Comparison of ENCODE assay signal across 21 cellular contexts in genomic region chr7:132221356-132221755, GRCh38.
DNase-seq lines count a peak whose midpoint lies in the region; ATAC-seq, FAIRE-seq and TF ChIP-seq lines count a peak whose summit lies in the region.
"Had no signal": no experiment of that assay in that cellular context is flagged by ENCODE, and none has a peak within 500 bp of the region (broad histone marks: within the 10 kb centered on the region; RNA-seq: fewer than 3 reads in every experiment).

No MANE protein-coding gene starts in this region.

- BruUV-seq in OCI-LY7 (replicated peaks; lab: Mats Ljungman, UMichigan): no TSS peak

- no peak for TF ChIP-seq POLR2A in suprapubic skin (IDR thresholded peaks at IDR 0.05)

- ATAC-seq in left colon: peak; percentile 52
- ATAC-seq in HG03108 (IDR thresholded peaks at IDR 0.05; ENCODE audit: unreplicated experiment): no peak
- ATAC-seq: HCT116, Right ventricle myocardium inferior had no signal

- no peak for FAIRE-seq in bronchial epithelial cell (lab: Jason Lieb, UNC)
- FAIRE-seq: GM12891, RCC 7860 had no signal

- H3K9me3 ChIP-seq in suprapubic skin (no peaks in the 10 kb centered on the region), OCI-LY7 (ENCODE audit: low read length) (no peaks in the 10 kb centered on the region)
- H3K9me3 ChIP-seq: BE2C had no signal

- no peaks in the 10 kb centered on the region for H3K9me2 ChIP-seq in OCI-LY7 (ENCODE audit: insufficient read depth, low read length)

- peak; percentile 21 for DNase-seq in HT1080 (ENCODE audit: low read depth)
- DNase-seq in bronchial epithelial cell (ENCODE audit: low read depth): peak; percentile 31
- DNase-seq in left colon: no peak
- no peak for DNase-seq in suprapubic skin (ENCODE audit: low spot score in 2 of 2)
- no peak for DNase-seq in OCI-LY7 (ENCODE audit: low spot score)
- no peak for DNase-seq in NCI-H1694 (lab: John Stamatoyannopoulos, UW)
- DNase-seq: BE2C; CD4-positive, CD25-positive, alpha-beta regulatory T cell; GOT3; Karpas-422; MV-4-11; NCI-H1105 treated with DMSO at 0.1 percent for 48 hours; NCI-H2081 treated with DMSO at 0.1 percent for 48 hours; NCI-H2171 treated with DMSO at 0.1 percent for 48 hours; NCI-H524 treated with DMSO at 0.1 percent for 48 hours; NCI-H82 had no signal

- TF ChIP-seq EP300 in suprapubic skin (IDR thresholded peaks at IDR 0.05): no peak

- CTCF ChIA-PET in OCI-LY7 (lab: Charles Lee; ENCODE audit: unreplicated experiment): no interaction called here

- no peak overlapping the region for H3K4me3 ChIP-seq in bronchial epithelial cell (ENCODE audit: low read depth, low read length)
- no peak overlapping the region for H3K4me3 ChIP-seq in suprapubic skin
- no peak overlapping the region for H3K4me3 ChIP-seq in OCI-LY7 (ENCODE audit: low read depth, low read length, poor library complexity, severe bottlenecking)

- H3K27ac ChIP-seq in suprapubic skin (peak overlapping the region; percentile 36), OCI-LY7 (ENCODE audit: low read depth, low read length, poor library complexity, severe bottlenecking) (no peak overlapping the region)

- H3K79me2 ChIP-seq in OCI-LY7 (ENCODE audit: insufficient read depth, low read depth, low read length): no peaks in the 10 kb centered on the region

- H3K36me3 ChIP-seq in bronchial epithelial cell (ENCODE audit: control insufficient read depth, insufficient read depth, low read length) (no peaks in the 10 kb centered on the region), suprapubic skin (no peaks in the 10 kb centered on the region), OCI-LY7 (ENCODE audit: insufficient read depth, low read length) (no peaks in the 10 kb centered on the region)

- H4K20me1 ChIP-seq in OCI-LY7 (ENCODE audit: insufficient read depth, low read length): no peaks in the 10 kb centered on the region

- peaks cover 6% of the 10 kb centered on the region for H3K4me1 ChIP-seq in suprapubic skin
- H3K4me1 ChIP-seq in OCI-LY7 (ENCODE audit: insufficient read depth, low read length, poor library complexity, severe bottlenecking): no peaks in the 10 kb centered on the region
- H3K4me1 ChIP-seq: BE2C had no signal

- no peak overlapping the region for H3K4me2 ChIP-seq in OCI-LY7 (ENCODE audit: low read length)

- TF ChIP-seq CTCF in bronchial epithelial cell (IDR thresholded peaks at IDR 0.05; ENCODE audit: insufficient read depth, low read length, severe bottlenecking) (no peak), suprapubic skin (IDR thresholded peaks at IDR 0.05) (no peak), OCI-LY7 (conservative IDR thresholded peaks at IDR 0.05; ENCODE audit: low read length) (no peak)

- no peak overlapping the region for H2AFZ ChIP-seq in OCI-LY7 (ENCODE audit: low read length)

- POLR2A ChIA-PET in OCI-LY7 (lab: Charles Lee): no interaction called here

- intact Hi-C loops in left colon (cut with DNase I, micrococcal nuclease) (no loop called here), OCI-LY7 (cut with micrococcal nuclease; ENCODE audit: unreplicated experiment) (no loop called here)

- H3K27me3 ChIP-seq in bronchial epithelial cell (ENCODE audit: control insufficient read depth, insufficient read depth, low read length): peaks cover 1% of the 10 kb centered on the region
- H3K27me3 ChIP-seq in suprapubic skin: no peaks in the 10 kb centered on the region
- H3K27me3 ChIP-seq: BE2C had no signal

Comparison
In these comparisons a context has a peak if more than half of its experiments do, and no peak if none do; other contexts are left out.
1. DNase-seq: peak in HT1080 (single experiment) and bronchial epithelial cell (single experiment); none in left colon (0 of 2), suprapubic skin (0 of 2), OCI-LY7 (single experiment) and NCI-H1694 (single experiment).